In the genomic region with DNA sequence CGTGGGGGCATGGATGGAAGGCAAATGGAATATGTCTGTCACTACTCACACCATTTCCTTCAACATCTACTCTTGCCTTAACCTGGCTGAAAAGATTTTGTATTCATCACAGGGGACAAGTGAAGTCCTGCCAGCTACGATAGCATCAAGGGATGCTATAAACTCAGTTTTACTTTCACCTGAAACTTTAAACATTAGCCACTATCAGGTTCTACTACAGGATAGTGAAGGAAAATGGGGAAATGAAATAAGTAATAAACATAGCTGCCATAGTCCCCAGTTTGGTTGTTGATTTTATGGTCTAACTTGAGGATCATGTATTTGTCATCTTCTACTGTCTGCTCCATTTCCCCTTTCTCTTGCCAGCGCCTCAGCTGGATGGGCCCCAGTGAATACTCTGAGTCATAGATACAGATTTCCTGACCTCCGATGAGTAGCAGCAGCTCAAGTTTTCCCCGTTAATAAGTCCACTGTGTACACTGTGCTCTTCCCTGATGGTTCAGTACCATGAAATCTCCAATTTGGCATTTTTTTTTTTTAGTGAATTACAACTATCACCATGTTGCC, we compare ENCODE assay signal across 10 cellular contexts.
A peak's percentile ranks its signal among the peaks of the same experiment; 100 is the strongest.
DNase-seq lines count a peak whose midpoint lies in the region; ATAC-seq and TF ChIP-seq lines count a peak whose summit lies in the region.
"Had no signal": no experiment of that assay in that cellular context is flagged by ENCODE, and none has a peak within 500 bp of the region (broad histone marks: within the 10 kb centered on the region; RNA-seq: fewer than 3 reads in every experiment).

No MANE protein-coding gene starts in this region.

- H3K4me3 ChIP-seq in BJ (ENCODE audit: low read depth, low read length) (no peak overlapping the region), mammary epithelial cell (replicated peaks in 1 of 3; ENCODE audit: insufficient read depth in 1 of 3, low read depth in 2 of 3, low read length in 3 of 3) (no peak overlapping the region)

- no TSS peak for BruUV-seq in mammary epithelial cell (replicated peaks; lab: Mats Ljungman, UMichigan)

- in situ Hi-C loops in mammary epithelial cell (cut with MboI; ENCODE audit: low sequenced_read_pairs in 2 of 2) (loop anchor here in 1 of 2 donors (5.0 to 25.0 kb wide), 2 partner anchors 128 to 213 kb away; no protein-coding TSS in a partner anchor), G401 (cut with HindIII; ENCODE audit: low sequenced_read_pairs) (no loop called here)

- TF ChIP-seq CTCF in BJ (IDR thresholded peaks at IDR 0.05; ENCODE audit: insufficient read depth, low read depth, low read length) (no peak), mammary epithelial cell (conservative IDR thresholded peaks at IDR 0.05 in 1 of 2, IDR thresholded peaks at IDR 0.05 in 1 of 2; ENCODE audit: extremely low read depth in 1 of 2, insufficient read depth in 1 of 2, low read depth in 1 of 2, low read length in 2 of 2) (no peak)

- H3K79me2 ChIP-seq in mammary epithelial cell (ENCODE audit: insufficient read depth, low read length): no peaks in the 10 kb centered on the region

- H4K20me1 ChIP-seq in mammary epithelial cell (ENCODE audit: insufficient read depth, low read length): no peaks in the 10 kb centered on the region

- dilution Hi-C loops in mammary epithelial cell (cut with HindIII; ENCODE audit: low sequenced_read_pairs): no loop called here

- H3K27me3 ChIP-seq in BJ (ENCODE audit: control insufficient read depth, insufficient read depth, low read length) (no peaks in the 10 kb centered on the region), mammary epithelial cell (ENCODE audit: insufficient read depth, low read length) (no peaks in the 10 kb centered on the region)

- WGBS in mammary epithelial cell (ENCODE audit: low coverage, missing lambda C conversion rate): 78% methylated on average over 5 of the region's 5 CpGs

- peak; percentile 36 for DNase-seq in BJ (ENCODE audit: low read depth)
- peak; percentile 84 for DNase-seq in M059J (ENCODE audit: low read depth)
- DNase-seq in mammary epithelial cell: peak; percentile 90
- DNase-seq in left colon: no peak
- DNase-seq in NCI-H2227 (lab: John Stamatoyannopoulos, UW; ENCODE audit: unreplicated experiment): no peak
- DNase-seq in effector CD4-positive, alpha-beta T cell: no peak
- DNase-seq in NCI-H524 treated with DMSO at 0.1 percent for 48 hours (lab: John Stamatoyannopoulos, UW): no peak
- DNase-seq in G401 (ENCODE audit: low spot score): no peak
- DNase-seq: DMS79, NCI-H345 had no signal

- CTCF ChIA-PET in BJ (lab: Yijun Ruan, JAX): no interaction called here
- CTCF ChIA-PET in mammary epithelial cell (lab: Charles Lee; ENCODE audit: low non-redundant PET): interaction anchor here (0.5 to 0.7 kb wide), 2 partner anchors 48 to 194 kb away, joined by 3 to 14 read pairs; no protein-coding TSS in a partner anchor

- POLR2A ChIA-PET in BJ (lab: Charles Lee): no interaction called here

- no peaks in the 10 kb centered on the region for H3K4me1 ChIP-seq in mammary epithelial cell (ENCODE audit: insufficient read depth, low read length)

- no peak overlapping the region for H3K27ac ChIP-seq in mammary epithelial cell (ENCODE audit: insufficient read depth, low read depth, low read length)

- H3K36me3 ChIP-seq in BJ (ENCODE audit: control insufficient read depth, insufficient read depth, low read length) (no peaks in the 10 kb centered on the region), mammary epithelial cell (ENCODE audit: insufficient read depth, low read length) (no peaks in the 10 kb centered on the region)

- H3K9ac ChIP-seq in mammary epithelial cell (ENCODE audit: insufficient read depth, low read length): no peak overlapping the region

- H2AFZ ChIP-seq in mammary epithelial cell (ENCODE audit: low read depth, low read length): no peak overlapping the region

- intact Hi-C loops in mammary epithelial cell (cut with micrococcal nuclease): no loop called here
- intact Hi-C loops in left colon (cut with DNase I, micrococcal nuclease): no loop called here

- ATAC-seq in left colon: peak; percentile 35

- H3K9me3 ChIP-seq in mammary epithelial cell (replicated peaks; ENCODE audit: insufficient read depth, low read length): no peaks in the 10 kb centered on the region

- H3K4me2 ChIP-seq in mammary epithelial cell (ENCODE audit: insufficient read depth, low read depth, low read length): no peak overlapping the region

Comparison
In these comparisons a context has a peak if more than half of its experiments do, and no peak if none do; other contexts are left out.
1. DNase-seq: peak in BJ (single experiment), M059J (single experiment) and mammary epithelial cell (single experiment); none in left colon (0 of 2), NCI-H2227 (single experiment), effector CD4-positive, alpha-beta T cell (single experiment), NCI-H524 treated with DMSO at 0.1 percent for 48 hours (single experiment) and G401 (single experiment).